ENCODE assay signal across 20 cellular contexts in the genomic region with DNA sequence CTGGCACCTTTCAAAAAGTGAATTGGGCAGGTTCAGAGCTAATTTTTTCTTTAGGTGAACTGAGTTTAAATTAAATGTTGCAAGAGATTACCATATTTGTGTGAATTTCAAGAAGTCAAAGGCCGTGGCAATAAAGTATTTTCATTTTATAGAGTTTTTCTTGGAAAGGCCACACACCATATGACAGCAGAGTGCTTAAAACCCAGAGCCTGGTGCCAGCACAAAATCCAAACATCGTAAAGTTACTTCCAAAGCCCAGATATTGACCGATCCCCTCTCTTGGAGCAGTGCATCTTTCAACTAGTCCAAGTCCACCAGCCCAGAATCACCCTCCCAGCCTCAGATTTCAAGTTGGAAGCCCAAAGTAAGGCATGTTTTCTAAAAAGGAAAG.
A peak's percentile ranks its signal among the peaks of the same experiment; 100 is the strongest.
DNase-seq lines count a peak whose midpoint lies in the region; ATAC-seq and TF ChIP-seq lines count a peak whose summit lies in the region.
"Had no signal": no experiment of that assay in that cellular context is flagged by ENCODE, and none has a peak within 500 bp of the region (broad histone marks: within the 10 kb centered on the region; RNA-seq: fewer than 3 reads in every experiment).

No MANE protein-coding gene starts in this region.

- no peak for ATAC-seq in GM23338
- ATAC-seq in GM21723 (IDR thresholded peaks at IDR 0.05; ENCODE audit: unreplicated experiment) = no peak
- ATAC-seq: GM12878 had no signal

- H3K27ac Mint-ChIP-seq in GM23338 = 0 out of 2 replicates have a peak overlapping the region, but pooled peaks have one; percentile 1
- H3K27ac Mint-ChIP-seq: activated B cell treated with CpG ODN at 0.5 μM for 24 hours, neural progenitor cell had no signal

- H3K79me1 ChIP-seq in mesenchymal stem cell (replicated peaks; ENCODE audit: low read length, poor library complexity, severe bottlenecking) = no peaks in the 10 kb centered on the region

- H2AK5ac ChIP-seq in mesenchymal stem cell (ENCODE audit: low read length, severe bottlenecking) = peak overlapping the region; percentile 52

- H3K4me1 ChIP-seq in GM23338 (ENCODE audit: insufficient read depth) (peaks cover 20% of the 10 kb centered on the region), adipocyte (ENCODE audit: control insufficient read depth, insufficient read depth, low read length) (peaks cover 19% of the 10 kb centered on the region), mesenchymal stem cell (ENCODE audit: control insufficient read depth, insufficient read depth, low read depth, low read length) (peaks cover 4% of the 10 kb centered on the region), suprapubic skin (peaks cover 44% of the 10 kb centered on the region)
- H3K4me1 ChIP-seq in effector memory CD4-positive, alpha-beta T cell (ENCODE audit: control insufficient read depth, insufficient read depth, low read length, poor library complexity, severe bottlenecking) = no peaks in the 10 kb centered on the region

- H4K91ac ChIP-seq in mesenchymal stem cell (ENCODE audit: low read length) = no peak overlapping the region

- H3K4me3 ChIP-seq in GM23338 = no peak overlapping the region
- peak overlapping the region; percentile 26 for H3K4me3 ChIP-seq in adipocyte (ENCODE audit: low read length)
- no peak overlapping the region for H3K4me3 ChIP-seq in mesenchymal stem cell (ENCODE audit: insufficient read depth in 1 of 2, low read depth in 1 of 2, low read length in 2 of 2)
- no peak overlapping the region for H3K4me3 ChIP-seq in suprapubic skin
- no peak overlapping the region for H3K4me3 ChIP-seq in effector memory CD4-positive, alpha-beta T cell (ENCODE audit: insufficient read depth, low read depth, low read length, poor library complexity, severe bottlenecking)
- H3K4me3 ChIP-seq: GM12878, neural progenitor cell, spleen had no signal

- no peaks in the 10 kb centered on the region for H3K36me3 Mint-ChIP-seq in GM23338 (ENCODE audit: low read depth)

- no peak for TF ChIP-seq EP300 in suprapubic skin (IDR thresholded peaks at IDR 0.05)

- no peak for TF ChIP-seq POLR2A in suprapubic skin (IDR thresholded peaks at IDR 0.05)

- H3K27me3 ChIP-seq in GM23338 (ENCODE audit: insufficient read depth) (no peaks in the 10 kb centered on the region), adipocyte (replicated peaks; ENCODE audit: control insufficient read depth, insufficient read depth, low read length) (no peaks in the 10 kb centered on the region), mesenchymal stem cell (ENCODE audit: control insufficient read depth in 1 of 2, insufficient read depth in 1 of 2, low read length in 2 of 2) (no peaks in the 10 kb centered on the region), suprapubic skin (no peaks in the 10 kb centered on the region)
- no peaks in the 10 kb centered on the region for H3K27me3 ChIP-seq in effector memory CD4-positive, alpha-beta T cell (replicated peaks; ENCODE audit: control insufficient read depth, insufficient read depth, low read length, poor library complexity, severe bottlenecking)
- H3K27me3 ChIP-seq: neural progenitor cell, spleen had no signal

- no peak overlapping the region for H3K4ac ChIP-seq in mesenchymal stem cell (ENCODE audit: low read depth in 1 of 2, low read length in 2 of 2)

- no peaks in the 10 kb centered on the region for H3F3A ChIP-seq in GM23338 (replicated peaks; ENCODE audit: low read depth)

- peaks cover 3% of the 10 kb centered on the region; the same call in 2 of the 3 replicates for H3K9me3 Mint-ChIP-seq in GM23338
- H3K9me3 Mint-ChIP-seq: activated B cell treated with CpG ODN at 0.5 μM for 24 hours had no signal

- H2AFZ ChIP-seq in GM23338 = no peak overlapping the region
- H2AFZ ChIP-seq in mesenchymal stem cell (ENCODE audit: low read depth, low read length) = no peak overlapping the region
- H2AFZ ChIP-seq: neural progenitor cell had no signal

- H3K23ac ChIP-seq in mesenchymal stem cell (ENCODE audit: low read length in 2 of 2) = no peak overlapping the region

- peaks cover 4% of the 10 kb centered on the region for H3K27me3 Mint-ChIP-seq in GM23338 (ENCODE audit: insufficient read depth, low read depth, poor library complexity)
- H3K27me3 Mint-ChIP-seq: activated B cell treated with CpG ODN at 0.5 μM for 24 hours; CD4-positive, alpha-beta memory T cell had no signal

- H3K36me3 ChIP-seq in GM23338 (ENCODE audit: insufficient read depth) (no peaks in the 10 kb centered on the region), adipocyte (ENCODE audit: control insufficient read depth, insufficient read depth, low read length, severe bottlenecking) (no peaks in the 10 kb centered on the region), mesenchymal stem cell (ENCODE audit: control insufficient read depth in 1 of 2, insufficient read depth in 2 of 2, low read depth in 1 of 2, low read length in 2 of 2) (no peaks in the 10 kb centered on the region), suprapubic skin (no peaks in the 10 kb centered on the region)
- no peaks in the 10 kb centered on the region for H3K36me3 ChIP-seq in effector memory CD4-positive, alpha-beta T cell (ENCODE audit: control insufficient read depth, insufficient read depth, low read length)
- H3K36me3 ChIP-seq: neural progenitor cell had no signal

- no peak overlapping the region for H2BK5ac ChIP-seq in mesenchymal stem cell (ENCODE audit: low read depth, low read length, poor library complexity, severe bottlenecking)

- no peak for DNase-seq in GM23338 (ENCODE audit: low spot score)
- DNase-seq in adipocyte (ENCODE audit: low read depth) = no peak
- DNase-seq in mesenchymal stem cell = no peak
- no peak for DNase-seq in suprapubic skin (ENCODE audit: low spot score in 2 of 2)
- no peak for DNase-seq in islet precursor cell
- DNase-seq in globus pallidus (ENCODE audit: low spot score) = no peak
- no peak for DNase-seq in effector memory CD4-positive, alpha-beta T cell
- DNase-seq: activated B cell treated with CpG ODN at 0.5 μM for 24 hours; activated CD4-positive, alpha-beta T cell treated with anti-CD3 and anti-CD28 coated beads, Interleukin-2, amount 50 U/mL, for 48 hours; CD4-positive, alpha-beta memory T cell; central memory CD4-positive, alpha-beta T cell; NCI-H187 treated with DMSO at 0.1 percent for 48 hours; NK-92 treated with Interleukin-12 subunit alpha and Interleukin-12 subunit beta, amount 100 ng/mL, for 24 hours; spleen; stimulated activated CD4-positive, alpha-beta T cell treated with anti-CD3 and anti-CD28 coated beads, Interleukin-4, amount 100 ng/mL, for 4 hours; T-helper 9 cell had no signal

- no peak overlapping the region for H2BK120ac ChIP-seq in mesenchymal stem cell (ENCODE audit: low read depth, low read length)

- H2BK12ac ChIP-seq in mesenchymal stem cell (ENCODE audit: low read length in 2 of 2) = no peak overlapping the region

- H3K14ac ChIP-seq in mesenchymal stem cell (ENCODE audit: low read length in 2 of 2) = no peak overlapping the region

- H3K9me3 ChIP-seq in adipocyte (ENCODE audit: control insufficient read depth, low read length) (no peaks in the 10 kb centered on the region), mesenchymal stem cell (ENCODE audit: control insufficient read depth, low read length) (no peaks in the 10 kb centered on the region), suprapubic skin (no peaks in the 10 kb centered on the region)
- no peaks in the 10 kb centered on the region for H3K9me3 ChIP-seq in effector memory CD4-positive, alpha-beta T cell (ENCODE audit: control insufficient read depth, low read length)

- 100% methylated on average over 3 of the region's 3 CpGs for WGBS in mesenchymal stem cell
- 60% methylated on average over 3 of the region's 3 CpGs for WGBS in suprapubic skin

- H3K4me3 Mint-ChIP-seq in GM23338 = no peak overlapping the region
- H3K4me3 Mint-ChIP-seq: activated B cell treated with CpG ODN at 0.5 μM for 24 hours; CD4-positive, alpha-beta memory T cell; neural progenitor cell had no signal

- no peak overlapping the region for H2BK15ac ChIP-seq in mesenchymal stem cell (ENCODE audit: low read depth, poor library complexity, severe bottlenecking)

- no peak overlapping the region for H3K18ac ChIP-seq in mesenchymal stem cell (ENCODE audit: low read depth in 1 of 2, low read length in 2 of 2)

- H3K9ac ChIP-seq in adipocyte (ENCODE audit: low read length) (no peak overlapping the region), mesenchymal stem cell (ENCODE audit: low read length) (peak overlapping the region; percentile 83)
- H3K9ac ChIP-seq: KMS-11, neural progenitor cell had no signal

- TF ChIP-seq CTCF in GM23338 (conservative IDR thresholded peaks at IDR 0.05; ENCODE audit: low read depth in 2 of 2) (no peak), suprapubic skin (IDR thresholded peaks at IDR 0.05) (no peak)

- H3K4me1 Mint-ChIP-seq in GM23338 = peaks cover 42% of the 10 kb centered on the region
- H3K4me1 Mint-ChIP-seq: activated B cell treated with CpG ODN at 0.5 μM for 24 hours; CD4-positive, alpha-beta memory T cell had no signal

- no peaks in the 10 kb centered on the region for H3K79me2 ChIP-seq in GM23338 (replicated peaks; ENCODE audit: insufficient read depth)

- H3K4me2 ChIP-seq in GM23338 (no peak overlapping the region), mesenchymal stem cell (ENCODE audit: low read length, poor library complexity, severe bottlenecking) (no peak overlapping the region)
- H3K4me2 ChIP-seq: KMS-11, neural progenitor cell had no signal

- no peaks in the 10 kb centered on the region for H4K20me1 ChIP-seq in GM23338 (replicated peaks; ENCODE audit: insufficient read depth)

- H3K9me2 ChIP-seq in GM23338 (ENCODE audit: insufficient read depth) = no peaks in the 10 kb centered on the region

- H3K27ac ChIP-seq in GM23338 (ENCODE audit: low read depth) (no peak overlapping the region), mesenchymal stem cell (ENCODE audit: low read length, poor library complexity, severe bottlenecking) (no peak overlapping the region), suprapubic skin (peak overlapping the region; percentile 80)
- H3K27ac ChIP-seq in effector memory CD4-positive, alpha-beta T cell (ENCODE audit: insufficient read depth, low read length, poor library complexity, severe bottlenecking) = no peak overlapping the region
- H3K27ac ChIP-seq: KMS-11, neural progenitor cell, spleen had no signal

- no peak overlapping the region for H4K8ac ChIP-seq in mesenchymal stem cell (ENCODE audit: low read length)
